ENCODE assay signal across 8 cellular contexts in the genomic region with DNA sequence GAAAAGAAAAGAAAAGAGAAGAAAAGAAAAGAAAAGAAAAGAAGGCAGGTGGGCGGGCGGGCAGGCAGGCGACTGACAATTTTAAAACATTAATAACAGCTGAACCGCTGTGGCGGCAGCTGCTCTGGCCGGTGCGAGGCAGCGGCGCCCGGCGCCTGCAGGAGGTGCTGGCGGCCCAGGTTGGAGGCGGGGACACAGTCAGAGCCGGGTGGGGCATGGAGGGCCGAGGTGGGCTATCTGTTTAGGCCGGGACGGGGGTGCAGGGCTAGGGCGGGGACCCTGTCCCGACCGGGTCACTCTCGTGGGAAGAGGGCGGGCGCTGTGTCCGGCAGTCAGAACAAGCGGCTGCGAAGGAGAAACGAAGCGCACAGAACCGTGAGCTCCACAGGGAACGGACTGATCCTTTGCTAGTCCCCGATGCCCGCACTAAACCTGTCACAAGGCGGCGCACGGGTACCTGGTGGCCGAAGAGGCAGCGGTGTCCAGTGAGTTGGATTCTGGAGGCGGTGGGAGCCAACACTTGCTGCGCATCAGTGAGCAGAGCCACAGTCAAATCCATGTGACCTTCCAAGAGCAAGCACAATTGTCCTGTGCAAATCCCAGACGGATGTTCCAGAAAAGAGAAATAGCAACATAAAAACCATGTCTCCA. TPM values are rescaled to one million over a fixed set of nuclear protein-coding genes. Genes with fewer than 3 reads are reported as not detected.
DNase-seq lines count a peak whose midpoint lies in the region; ATAC-seq, FAIRE-seq and TF ChIP-seq lines count a peak whose summit lies in the region.

No MANE protein-coding gene starts in this region.

- no peaks in the 10 kb centered on the region for H3K9me3 Mint-ChIP-seq in T-helper 2 cell treated with Interferon-gamma antibody and Interleukin-4, amounts not matched to agents 5 μg/mL and 100 μg/mL, for 36 hours

- H3K4me3 ChIP-seq in GM12878 (peak overlapping the region; percentile 46; the same call in 1 of the 2 replicates), rectal smooth muscle tissue (ENCODE audit: low read length) (peak overlapping the region; percentile 69)

- no peak overlapping the region for H3K27ac Mint-ChIP-seq in T-helper 2 cell treated with Interferon-gamma antibody and Interleukin-4, amounts not matched to agents 5 μg/mL and 100 μg/mL, for 36 hours

- RAD21 ChIA-PET in GM12878 (lab: Charles Lee; ENCODE audit: unreplicated experiment), result interaction anchor here (0.6 to 2.2 kb wide), 7 partner anchors 10 to 764 kb away, joined by 3 to 13 read pairs (median 6); partner anchors contain the start of genes MRPL50 and ZNF189

- peaks cover 0 to 3% of the 10 kb centered on the region in 2 experiments; a peak in 2 of 4 replicates for H3K27me3 ChIP-seq in GM12878 (replicated peaks in 1 of 2; ENCODE audit: control insufficient read depth in 2 of 2, insufficient read depth in 2 of 2, low read length in 1 of 2)
- H3K27me3 ChIP-seq in rectal smooth muscle tissue (ENCODE audit: control insufficient read depth, insufficient read depth, low read length), result no peaks in the 10 kb centered on the region

- no peaks in the 10 kb centered on the region for H3K79me2 ChIP-seq in GM12878 (ENCODE audit: control insufficient read depth, insufficient read depth, low read length)

- H3K4me1 Mint-ChIP-seq in T-helper 2 cell treated with Interferon-gamma antibody and Interleukin-4, amounts not matched to agents 5 μg/mL and 100 μg/mL, for 36 hours (ENCODE audit: low read depth), result peaks cover 9% of the 10 kb centered on the region

- ATAC-seq in GM18499 (IDR thresholded peaks at IDR 0.05; ENCODE audit: insufficient read depth, unreplicated experiment) (peak; percentile 85), HG02840 (IDR thresholded peaks at IDR 0.05; ENCODE audit: low FRiP score, unreplicated experiment) (peak; percentile 96), GM12878 (peak; percentile 99)

- no TSS peak for BruUV-seq in GM12878 (replicated peaks; lab: Mats Ljungman, UMichigan)

- peak; percentile 40 for TF ChIP-seq RAD21 in GM12878 (IDR thresholded peaks at IDR 0.05; ENCODE audit: insufficient read depth, low read depth, low read length)

- in situ Hi-C loops in GM12878 (cut with MboI), result no loop called here

- intact Hi-C loops in GM12878 (cut with micrococcal nuclease; ENCODE audit: unreplicated experiment), result loop anchor here (5.0 kb wide), 1 partner anchor 52 kb away; the partner anchor contains the start of genes MRPL50 and ZNF189

- H3K4me2 ChIP-seq in GM12878 (ENCODE audit: control insufficient read depth, insufficient read depth), result peak overlapping the region; percentile 79

- no peaks in the 10 kb centered on the region for H4K20me1 ChIP-seq in GM12878 (ENCODE audit: control insufficient read depth, insufficient read depth)

- H3K9ac ChIP-seq in GM12878 (ENCODE audit: control insufficient read depth, insufficient read depth, low read length) (no peak overlapping the region), rectal smooth muscle tissue (ENCODE audit: low read length) (no peak overlapping the region)

- FAIRE-seq in GM12878 (lab: Jason Lieb, UNC), result no peak

- H3K36me3 Mint-ChIP-seq in T-helper 2 cell treated with Interferon-gamma antibody and Interleukin-4, amounts not matched to agents 5 μg/mL and 100 μg/mL, for 36 hours (ENCODE audit: low read depth), result no peaks in the 10 kb centered on the region

- TF ChIP-seq EP300 in GM12878 (IDR thresholded peaks at IDR 0.05; ENCODE audit: borderline replicate concordance in 1 of 2, control insufficient read depth in 1 of 2, low read depth in 2 of 2, low read length in 2 of 2), result no peak

- TF ChIP-seq CTCF in GM12878 (IDR thresholded peaks at IDR 0.05 in 2 of 3, conservative IDR thresholded peaks at IDR 0.05 in 1 of 3; ENCODE audit: control insufficient read depth in 2 of 3, extremely low read depth in 1 of 3, insufficient read depth in 1 of 3, low read depth in 3 of 3, low read length in 3 of 3), result peak; percentile 34 to 54 (median 48); a peak in 4 of 6 replicates

- POLR2A ChIA-PET in GM12878 (lab: Charles Lee), result interaction anchor here (0.6 to 0.9 kb wide), 2 partner anchors 22 to 117 kb away, joined by 3 read pairs; no protein-coding TSS in a partner anchor

- WGBS in GM12878 (ENCODE audit: insufficient coverage, insufficient replicate concordance, low lambda C conversion rate, missing lambda C conversion rate), result 3% methylated on average over 38 of the region's 40 CpGs

- H3K4me3 Mint-ChIP-seq in T-helper 2 cell treated with Interferon-gamma antibody and Interleukin-4, amounts not matched to agents 5 μg/mL and 100 μg/mL, for 36 hours, result peak overlapping the region; percentile 66

- DNase-seq in NCI-H1417 (lab: John Stamatoyannopoulos, UW), result peak; percentile 54 to 93 (median 93)
- DNase-seq in T-helper 2 cell treated with Interferon-gamma antibody and Interleukin-4, amounts not matched to agents 5 μg/mL and 100 μg/mL, for 36 hours (ENCODE audit: low spot score), result peak; percentile 13
- DNase-seq in GM12878 (ENCODE audit: low read depth, low spot score), result no peak
- DNase-seq in hippocampal formation (lab: John Stamatoyannopoulos, UW), result peak; percentile 16 to 70
- no peak for DNase-seq in NK-92 treated with Interleukin-12 subunit alpha and Interleukin-12 subunit beta, amount 100 ng/mL, for 24 hours (lab: John Stamatoyannopoulos, UW)

- peak overlapping the region; percentile 72 for H2AFZ ChIP-seq in GM12878 (ENCODE audit: control insufficient read depth, low read depth, low read length)

- H3K36me3 ChIP-seq in GM12878 (ENCODE audit: control insufficient read depth in 2 of 2, insufficient read depth in 2 of 2, low read length in 1 of 2), result no peaks in the 10 kb centered on the region
- H3K36me3 ChIP-seq in rectal smooth muscle tissue (ENCODE audit: control insufficient read depth, insufficient read depth, low read length), result no peaks in the 10 kb centered on the region

- H3K27ac ChIP-seq in GM12878 (ENCODE audit: control insufficient read depth, insufficient read depth) (no peak overlapping the region), rectal smooth muscle tissue (ENCODE audit: low read depth, low read length) (peak overlapping the region; percentile 50)

- CTCF ChIA-PET in GM12878 (lab: Yijun Ruan, JAX), result interaction anchor here (0.8 to 2.6 kb wide), 21 partner anchors 10 to 149 kb away, joined by 3 to 25 read pairs (median 6); partner anchors contain the start of gene RNF20

- no peak for TF ChIP-seq POLR2A in GM12878 (IDR thresholded peaks at IDR 0.05; ENCODE audit: low read depth, low read length)

- H3K4me1 ChIP-seq in GM12878 (ENCODE audit: control insufficient read depth, insufficient read depth, low read length), result no peaks in the 10 kb centered on the region
- no peaks in the 10 kb centered on the region for H3K4me1 ChIP-seq in rectal smooth muscle tissue (ENCODE audit: control insufficient read depth, insufficient read depth, low read length)

- H3K27me3 Mint-ChIP-seq in T-helper 2 cell treated with Interferon-gamma antibody and Interleukin-4, amounts not matched to agents 5 μg/mL and 100 μg/mL, for 36 hours (ENCODE audit: low read depth), result peaks cover 40% of the 10 kb centered on the region

- SMC1A ChIA-PET in GM12878 (lab: Charles Lee; ENCODE audit: uncharacterized antibody, unreplicated experiment), result interaction anchor here (0.6 to 1.3 kb wide), 6 partner anchors 11 to 60 kb away, joined by 3 to 5 read pairs (median 3); no protein-coding TSS in a partner anchor

- H3K9me3 ChIP-seq in GM12878 (replicated peaks; ENCODE audit: control insufficient read depth, insufficient read depth, low read length), result no peaks in the 10 kb centered on the region; the same call in 2 of the 3 replicates

RNA-seq across cellular contexts. Expression of gene ALDOB, which starts 13.6 kb away (rescaled TPM):
- not detected in 2 replicates for total RNA-seq in GM12878 (2013; cell fraction: nucleolus; rRNA removed)
- total RNA-seq in GM12878 (2014; rRNA removed) (not detected in 2 replicates), GM12878 (2014; rRNA removed; fragmentation: Illumina TruSeq; extraction: Trizol) (not detected in 2 replicates), GM12878 (2021) (0.66 and 0.82 TPM in 2 replicates)
- polyA plus RNA-seq in GM12878 (2011; ENCODE audit: low read depth), result not detected
- polyA plus RNA-seq in GM12878 (2011; rRNA removed) (0.04 and 0.09 TPM in 2 replicates), GM12878 (2014; fragmentation: Illumina TruSeq; extraction: Trizol) (not detected in 2 replicates), GM12878 (2014; fragmentation: Nextera tagmentation; extraction: Ambion mirVana) (not detected), GM12878 (2014; rRNA removed) (0.03 TPM in 1 of 2 replicates, not detected in the other), GM12878 (2016; fragmentation: Nextera tagmentation; extraction: Ambion mirVana) (not detected)
- polyA plus RNA-seq in GM12878 (2011; cell fraction: cytosol; rRNA removed), result 0.10 and 0.13 TPM in 2 replicates
- polyA plus RNA-seq in GM12878 (2011; cell fraction: nucleus; rRNA removed), result not detected in 2 replicates
- polyA plus RNA-seq in GM12878 (2012), result not detected in 2 replicates
- 0.41 TPM in 1 of 2 replicates, not detected in the other for polyA minus RNA-seq in GM12878 (2011; rRNA and poly(A)+ RNA removed)
- polyA minus RNA-seq in GM12878 (2011; cell fraction: cytosol; rRNA and poly(A)+ RNA removed), result not detected in 2 replicates
- not detected in 2 replicates for polyA minus RNA-seq in GM12878 (2011; cell fraction: nucleus; rRNA and poly(A)+ RNA removed)

RNA-seq across cellular contexts. Expression of gene ZNF189, which starts 50.5 kb away (rescaled TPM):
- 36.4 and 37.2 TPM in 2 replicates for total RNA-seq in GM12878 (2013; cell fraction: nucleolus; rRNA removed)
- 7.9 and 9.8 TPM in 2 replicates for total RNA-seq in GM12878 (2014; rRNA removed)
- 12.2 and 12.3 TPM in 2 replicates for total RNA-seq in GM12878 (2014; rRNA removed; fragmentation: Illumina TruSeq; extraction: Trizol)
- 8.7 and 9.6 TPM in 2 replicates for total RNA-seq in GM12878 (2021)
- 3.8 TPM for polyA plus RNA-seq in GM12878 (2011; ENCODE audit: low read depth)
- polyA plus RNA-seq in GM12878 (2011; rRNA removed), result 8.6 and 13.7 TPM in 2 replicates
- polyA plus RNA-seq in GM12878 (2011; cell fraction: cytosol; rRNA removed), result 2.6 and 3.6 TPM in 2 replicates
- 9.2 and 10.7 TPM in 2 replicates for polyA plus RNA-seq in GM12878 (2011; cell fraction: nucleus; rRNA removed)
- 6.3 and 8.4 TPM in 2 replicates for polyA plus RNA-seq in GM12878 (2012)
- 10.7 and 12.6 TPM in 2 replicates for polyA plus RNA-seq in GM12878 (2014; fragmentation: Illumina TruSeq; extraction: Trizol)
- polyA plus RNA-seq in GM12878 (2014; fragmentation: Nextera tagmentation; extraction: Ambion mirVana), result 1 to 10 TPM; 3.1 to 3.6 TPM
- 5.8 and 6.9 TPM in 2 replicates for polyA plus RNA-seq in GM12878 (2014; rRNA removed)
- polyA plus RNA-seq in GM12878 (2016; fragmentation: Nextera tagmentation; extraction: Ambion mirVana), result 1 to 10 TPM; 5.1 to 5.2 TPM
- 6.4 and 10.8 TPM in 2 replicates for polyA minus RNA-seq in GM12878 (2011; rRNA and poly(A)+ RNA removed)
- polyA minus RNA-seq in GM12878 (2011; cell fraction: cytosol; rRNA and poly(A)+ RNA removed), result 2.7 and 3.2 TPM in 2 replicates
- polyA minus RNA-seq in GM12878 (2011; cell fraction: nucleus; rRNA and poly(A)+ RNA removed), result 11.7 and 14.7 TPM in 2 replicates

RNA-seq across cellular contexts. Expression of gene MRPL50, which starts 50.8 kb away (rescaled TPM):
- 21.4 and 24.7 TPM in 2 replicates for total RNA-seq in GM12878 (2013; cell fraction: nucleolus; rRNA removed)
- total RNA-seq in GM12878 (2014; rRNA removed) (18.2 and 22.0 TPM in 2 replicates), GM12878 (2014; rRNA removed; fragmentation: Illumina TruSeq; extraction: Trizol) (25.2 and 25.7 TPM in 2 replicates), GM12878 (2021) (12.8 and 13.5 TPM in 2 replicates)
- polyA plus RNA-seq in GM12878 (2011; ENCODE audit: low read depth), result 8.9 TPM
- polyA plus RNA-seq in GM12878 (2011; rRNA removed) (30.0 and 42.8 TPM in 2 replicates), GM12878 (2014; fragmentation: Illumina TruSeq; extraction: Trizol) (25.7 and 29.6 TPM in 2 replicates), GM12878 (2014; fragmentation: Nextera tagmentation; extraction: Ambion mirVana) (10 to 100 TPM; 50.3 to 79.4 TPM), GM12878 (2014; rRNA removed) (13.8 and 14.1 TPM in 2 replicates), GM12878 (2016; fragmentation: Nextera tagmentation; extraction: Ambion mirVana) (10 to 100 TPM; 33.9 to 34.8 TPM)
- polyA plus RNA-seq in GM12878 (2011; cell fraction: cytosol; rRNA removed), result 7.8 and 11.4 TPM in 2 replicates
- polyA plus RNA-seq in GM12878 (2011; cell fraction: nucleus; rRNA removed), result 8.9 and 9.2 TPM in 2 replicates
- 8.2 and 10.1 TPM in 2 replicates for polyA plus RNA-seq in GM12878 (2012)
- 3.5 and 5.4 TPM in 2 replicates for polyA minus RNA-seq in GM12878 (2011; rRNA and poly(A)+ RNA removed)
- polyA minus RNA-seq in GM12878 (2011; cell fraction: cytosol; rRNA and poly(A)+ RNA removed), result 2.0 and 3.1 TPM in 2 replicates
- 4.8 and 5.7 TPM in 2 replicates for polyA minus RNA-seq in GM12878 (2011; cell fraction: nucleus; rRNA and poly(A)+ RNA removed)

Comparison
In these comparisons a context has a peak if more than half of its experiments do, and no peak if none do; other contexts are left out.
1. DNase-seq: peak in NCI-H1417 (3 of 3), T-helper 2 cell treated with Interferon-gamma antibody and Interleukin-4, amounts not matched to agents 5 μg/mL and 100 μg/mL, for 36 hours (single experiment) and hippocampal formation (2 of 2); none in GM12878 (single experiment) and NK-92 treated with Interleukin-12 subunit alpha and Interleukin-12 subunit beta, amount 100 ng/mL, for 24 hours (single experiment).
2. Peak in every context shown above with its lines, with median percentiles within 50 percentile points of each other: ATAC-seq.